In the genomic region with DNA sequence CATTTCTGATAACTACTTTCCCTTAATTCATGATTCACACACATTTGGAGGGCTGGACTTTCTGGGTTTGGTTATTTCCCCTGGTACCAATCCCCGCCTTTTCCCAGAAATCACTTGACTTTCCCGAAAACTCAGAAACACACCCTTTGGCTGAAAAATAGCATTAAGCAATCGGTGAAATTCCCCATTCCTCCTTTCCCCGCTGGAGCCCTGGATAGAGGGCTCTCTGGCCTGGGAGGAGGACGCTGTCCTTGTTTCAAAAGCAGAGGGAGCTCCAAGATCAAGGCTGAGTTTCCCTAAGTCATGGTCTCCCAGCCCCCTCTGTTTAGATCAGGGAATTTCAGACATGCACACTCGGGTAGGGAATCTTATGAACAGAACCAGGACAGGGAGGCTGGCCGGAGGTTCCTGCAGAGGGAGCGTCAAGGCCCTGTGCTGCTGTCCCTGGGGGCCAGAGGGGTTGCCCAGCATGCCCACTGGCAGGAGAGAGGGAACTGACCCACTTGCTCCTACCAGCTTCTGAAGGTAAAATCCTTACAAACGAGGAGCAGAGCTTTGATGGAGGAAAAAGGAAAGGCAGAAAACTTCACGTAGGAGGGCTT, we compare ENCODE assay signal across 9 cellular contexts. TPM values are rescaled to one million over a fixed set of nuclear protein-coding genes. Genes with fewer than 3 reads are reported as not detected.
DNase-seq lines count a peak whose midpoint lies in the region; ATAC-seq, FAIRE-seq and TF ChIP-seq lines count a peak whose summit lies in the region.
"Had no signal": no experiment of that assay in that cellular context is flagged by ENCODE, and none has a peak within 500 bp of the region (broad histone marks: within the 10 kb centered on the region; RNA-seq: fewer than 3 reads in every experiment).

C1S (plus strand) TSS at position 366 of the 602 bp plus-strand sequence. CDS start 1,195 bp downstream, outside the sequence.

- H3K4me1 ChIP-seq in HEK293 (ENCODE audit: control insufficient read depth, insufficient read depth, low read length) (no peaks in the 10 kb centered on the region), astrocyte (ENCODE audit: insufficient read depth, low read length) (peaks cover 5% of the 10 kb centered on the region), sigmoid colon (peaks cover 0 to 30% (median 24%) of the 10 kb centered on the region in 4 donors)

- H3K4me3 ChIP-seq in HEK293 (ENCODE audit: low read depth, low read length) (no peak within 1 kb of the TSS), astrocyte (ENCODE audit: insufficient read depth, low read depth, low read length) (no peak within 1 kb of the TSS), sigmoid colon (peak within 1 kb of the TSS; percentile 38 to 55 (median 50))

- TF ChIP-seq CTCF in HEK293 (tag by site-specific recombination; IDR thresholded peaks at IDR 0.05) (peak; percentile 79; the same call in 1 of the 2 replicates), astrocyte (IDR thresholded peaks at IDR 0.05; ENCODE audit: insufficient read depth, low read depth, low read length) (peak; percentile 48), sigmoid colon (IDR thresholded peaks at IDR 0.05) (peak; percentile 82 to 99 (median 89))

- peak within 1 kb of the TSS; percentile 86 for H3K27ac Mint-ChIP-seq in astrocyte (ENCODE audit: unreplicated experiment)
- H3K27ac Mint-ChIP-seq: memory B cell had no signal

- CTCF ChIA-PET in HEK293 (lab: Yijun Ruan, JAX): interaction anchor here (0.6 to 2.5 kb wide), 5 partner anchors 21 to 1808 kb away, joined by 3 to 8 read pairs (median 4); no protein-coding TSS in a partner anchor

- H3K36me3 Mint-ChIP-seq in astrocyte (ENCODE audit: low read depth, unreplicated experiment): no peaks in the 10 kb centered on the region
- H3K36me3 Mint-ChIP-seq: memory B cell had no signal

- no peak for FAIRE-seq in astrocyte (lab: Jason Lieb, UNC)

- no peaks in the 10 kb centered on the region for H3K36me3 ChIP-seq in HEK293 (ENCODE audit: control insufficient read depth in 2 of 2, insufficient read depth in 1 of 2, low read length in 2 of 2)
- no peaks in the 10 kb centered on the region for H3K36me3 ChIP-seq in astrocyte (ENCODE audit: insufficient read depth, low read length)
- peaks cover 0 to 28% (median 5%) of the 10 kb centered on the region in 4 donors for H3K36me3 ChIP-seq in sigmoid colon

- peak within 1 kb of the TSS; percentile 46 for H3K9ac ChIP-seq in astrocyte (ENCODE audit: low read length)

- peak within 1 kb of the TSS; percentile 69 for H3K4me3 Mint-ChIP-seq in astrocyte (ENCODE audit: unreplicated experiment)
- H3K4me3 Mint-ChIP-seq: memory B cell had no signal

- H3K79me2 ChIP-seq in astrocyte (ENCODE audit: insufficient read depth, low read length): no peaks in the 10 kb centered on the region

- ATAC-seq in HG03135 (IDR thresholded peaks at IDR 0.05; ENCODE audit: unreplicated experiment): no peak

- H3K4me1 Mint-ChIP-seq in astrocyte (ENCODE audit: low read depth, unreplicated experiment): peaks cover 8% of the 10 kb centered on the region
- H3K4me1 Mint-ChIP-seq: memory B cell had no signal

- DNase-seq in astrocyte (ENCODE audit: low read depth) (peak; percentile 92), iPS DF 4.7 (ENCODE audit: extremely low read depth, low spot score) (peak; percentile 51), sigmoid colon (peak; percentile 95), NCI-H446 treated with DMSO at 0.1 percent for 48 hours (lab: John Stamatoyannopoulos, UW) (no peak), KG1 (lab: John Stamatoyannopoulos, UW) (no peak), activated gamma-delta T cell (lab: John Stamatoyannopoulos, UW) (no peak)

- TF ChIP-seq POLR2A in sigmoid colon (IDR thresholded peaks at IDR 0.05): peak; percentile 51 to 79

- intact Hi-C loops in sigmoid colon (cut with DNase I): loop anchor here (1.0 to 5.0 kb wide), 4 partner anchors 32 to 127 kb away; partner anchors contain the start of genes C1R, C1RL and PEX5

- no peak within 1 kb of the TSS for H3K27ac ChIP-seq in HEK293 (ENCODE audit: extremely low read depth, low read depth, low read length)
- no peak within 1 kb of the TSS for H3K27ac ChIP-seq in astrocyte (ENCODE audit: low read depth, low read length)
- H3K27ac ChIP-seq in sigmoid colon: peak within 1 kb of the TSS; percentile 81 to 87 (median 84)

- H3K27me3 ChIP-seq in astrocyte (ENCODE audit: insufficient read depth, low read length) (peaks cover 17% of the 10 kb centered on the region), sigmoid colon (no peaks in the 10 kb centered on the region)

- H3K9me3 Mint-ChIP-seq in astrocyte (ENCODE audit: unreplicated experiment): no peaks in the 10 kb centered on the region
- H3K9me3 Mint-ChIP-seq: memory B cell had no signal

- peak in 3 of 4 donors; percentile 21 to 72 (median 54) for TF ChIP-seq EP300 in sigmoid colon (IDR thresholded peaks at IDR 0.05)

- H2AFZ ChIP-seq in astrocyte (ENCODE audit: low read depth, low read length): no peak within 1 kb of the TSS

- peaks cover 34% of the 10 kb centered on the region for H3K27me3 Mint-ChIP-seq in astrocyte (ENCODE audit: low read depth, unreplicated experiment)

- H3K4me2 ChIP-seq in astrocyte (ENCODE audit: low read length): peak within 1 kb of the TSS; percentile 59

- 58 to 63% methylated on average over 10 of the region's 10 CpGs for WGBS in sigmoid colon, 2 donors

- POLR2A ChIA-PET in HEK293 (lab: Yijun Ruan, JAX): no interaction called here

- no peaks in the 10 kb centered on the region for H3K9me3 ChIP-seq in HEK293 (ENCODE audit: control insufficient read depth, insufficient read depth, low read depth, low read length)
- no peaks in the 10 kb centered on the region for H3K9me3 ChIP-seq in astrocyte (ENCODE audit: insufficient read depth, low read depth, low read length)
- H3K9me3 ChIP-seq in sigmoid colon: no peaks in the 10 kb centered on the region

- no peaks in the 10 kb centered on the region for H4K20me1 ChIP-seq in astrocyte (ENCODE audit: insufficient read depth, low read length)

TF ChIP-seq in HEK293, 187 proteins besides CTCF, POLR2A, EP300 and RAD21:
- TF ChIP-seq ZNF548 (tag by site-specific recombination; IDR thresholded peaks at IDR 0.05): no peak
- TF ChIP-seq KLF7 (tag by site-specific recombination; IDR thresholded peaks at IDR 0.05; ENCODE audit: borderline replicate concordance): no peak
- TF ChIP-seq ZSCAN5A (tag by site-specific recombination; IDR thresholded peaks at IDR 0.05): no peak
- TF ChIP-seq ZNF501 (tag by site-specific recombination; IDR thresholded peaks at IDR 0.05): no peak
- no peak for TF ChIP-seq PRDM2 (tag by site-specific recombination; IDR thresholded peaks at IDR 0.05; ENCODE audit: borderline replicate concordance)
- no peak for TF ChIP-seq ZNF837 (tag by site-specific recombination; IDR thresholded peaks at IDR 0.05)
- no peak for TF ChIP-seq ZNF529 (tag by site-specific recombination; IDR thresholded peaks at IDR 0.05; ENCODE audit: insufficient replicate concordance)
- no peak for TF ChIP-seq ZNF24 (tag by site-specific recombination; IDR thresholded peaks at IDR 0.05)

RNA-seq across cellular contexts. Expression of gene C1S, which starts in this region (rescaled TPM):
- 5.2 and 6.2 TPM in 2 replicates for total RNA-seq in astrocyte
- total RNA-seq in sigmoid colon: 100 to 1,000 TPM; 420 to 622 (median 463) TPM
- 100 to 1,000 TPM in 1 of 3 donors, 10 to 100 TPM in 2; 15.5 to 244 (median 52.9) TPM for polyA plus RNA-seq in sigmoid colon

Comparison
In these comparisons a context has a peak if more than half of its experiments do, and no peak if none do; other contexts are left out.
1. RNA of gene C1S (total RNA-seq): 420 to 622 TPM in sigmoid colon; 5.2 to 6.2 TPM in astrocyte; every median in the first group is over 10 times any median in the second.
2. H3K27ac ChIP-seq: peak in sigmoid colon (4 of 4); none in HEK293 (single experiment) and astrocyte (single experiment).
3. H3K4me3 ChIP-seq: peak in sigmoid colon (4 of 4); none in HEK293 (single experiment) and astrocyte (single experiment).
4. DNase-seq: peak in astrocyte (single experiment), iPS DF 4.7 (single experiment) and sigmoid colon (single experiment); none in NCI-H446 treated with DMSO at 0.1 percent for 48 hours (single experiment), KG1 (single experiment) and activated gamma-delta T cell (single experiment).
5. Peak in every context shown above with its lines, with median percentiles within 50 percentile points of each other: CTCF ChIP-seq.